27 cellular contexts compared by ENCODE assay signal in the genomic region with DNA sequence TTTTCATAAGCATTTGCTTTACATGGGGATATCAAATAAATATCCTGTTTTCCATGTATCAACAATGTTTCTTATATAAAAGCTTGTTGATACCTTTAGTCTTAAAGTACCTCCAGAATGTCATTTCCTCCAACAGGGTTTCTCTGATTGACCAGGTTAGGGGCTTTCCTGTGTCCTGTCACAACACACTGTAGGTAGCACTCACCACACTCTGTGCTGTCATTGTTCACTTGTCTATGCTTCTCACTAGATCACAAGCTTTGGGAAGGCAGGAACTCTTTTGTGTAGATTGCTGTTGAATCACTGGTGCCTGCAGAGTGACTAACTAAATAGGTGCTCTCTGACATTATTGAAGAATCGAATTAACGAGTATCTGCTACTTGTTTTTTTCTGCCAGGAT. TPM values are rescaled to one million over a fixed set of nuclear protein-coding genes. Genes with fewer than 3 reads are reported as not detected.
DNase-seq lines count a peak whose midpoint lies in the region; ATAC-seq, FAIRE-seq and TF ChIP-seq lines count a peak whose summit lies in the region.
"Had no signal": no experiment of that assay in that cellular context is flagged by ENCODE, and none has a peak within 500 bp of the region (broad histone marks: within the 10 kb centered on the region; RNA-seq: fewer than 3 reads in every experiment).

No MANE protein-coding gene starts in this region.

- in situ Hi-C loops in GM12878 (cut with MboI): no loop called here

- WGBS in GM12878 (ENCODE audit: insufficient coverage, insufficient replicate concordance, low lambda C conversion rate, missing lambda C conversion rate): 97% methylated on average over 2 of the region's 2 CpGs

- H2AFZ ChIP-seq in GM12878 (ENCODE audit: control insufficient read depth, low read depth, low read length) (no peak overlapping the region), neural progenitor cell (replicated peaks) (no peak overlapping the region)
- H2AFZ ChIP-seq: PC-9 had no signal

- CTCF ChIA-PET in GM12878 (lab: Yijun Ruan, JAX): interaction anchor here (1.3 kb wide), 1 partner anchor 140 kb away, joined by 3 read pairs; no protein-coding TSS in a partner anchor

- SMC1A ChIA-PET in GM12878 (lab: Charles Lee; ENCODE audit: uncharacterized antibody, unreplicated experiment): no interaction called here

- H3K9me3 ChIP-seq in GM12878 (replicated peaks; ENCODE audit: control insufficient read depth, insufficient read depth, low read length): no peaks in the 10 kb centered on the region
- no peaks in the 10 kb centered on the region for H3K9me3 ChIP-seq in neural progenitor cell (ENCODE audit: low read depth)
- H3K9me3 ChIP-seq: A549; BLaER1 treated with 17β-estradiol and CSF1 and Interleukin-3, amounts not matched to agents 10 nM and 100 nM; MG63; SJCRH30 had no signal

- H3K27me3 ChIP-seq in GM12878 (replicated peaks in 1 of 2; ENCODE audit: control insufficient read depth in 2 of 2, insufficient read depth in 2 of 2, low read length in 1 of 2) (no peaks in the 10 kb centered on the region), neural progenitor cell (no peaks in the 10 kb centered on the region)
- H3K27me3 ChIP-seq: BLaER1 treated with 17β-estradiol and CSF1 and Interleukin-3, amounts not matched to agents 10 nM and 100 nM; MG63; SJCRH30 had no signal

- POLR2A ChIA-PET in GM12878 (lab: Charles Lee): no interaction called here

- H3K4me2 ChIP-seq in GM12878 (ENCODE audit: control insufficient read depth, insufficient read depth): no peak overlapping the region
- H3K4me2 ChIP-seq in neural progenitor cell: no peak overlapping the region
- H3K4me2 ChIP-seq: A549; BLaER1 treated with 17β-estradiol and CSF1 and Interleukin-3, amounts not matched to agents 10 nM and 100 nM; PC-9 had no signal

- TF ChIP-seq POLR2A in GM12878 (IDR thresholded peaks at IDR 0.05; ENCODE audit: low read depth, low read length): no peak

- H3F3A ChIP-seq in neural progenitor cell (ENCODE audit: low read depth): peaks cover 4% of the 10 kb centered on the region

- H3K36me3 Mint-ChIP-seq in activated T-cell treated with anti-CD3 and anti-CD28 coated beads, Interleukin-2, amount 50 U/mL, for 72 hours (ENCODE audit: insufficient read depth in 2 of 2): peaks cover 1 to 20% of the 10 kb centered on the region in 2 donors
- peaks cover 33% of the 10 kb centered on the region for H3K36me3 Mint-ChIP-seq in neural progenitor cell

- BruUV-seq in GM12878 (replicated peaks; lab: Mats Ljungman, UMichigan): no TSS peak

- H4K20me1 ChIP-seq in GM12878 (ENCODE audit: control insufficient read depth, insufficient read depth) (no peaks in the 10 kb centered on the region), neural progenitor cell (ENCODE audit: low read depth) (no peaks in the 10 kb centered on the region)

- no peaks in the 10 kb centered on the region for H3K4me1 Mint-ChIP-seq in activated T-cell treated with anti-CD3 and anti-CD28 coated beads, Interleukin-2, amount 50 U/mL, for 72 hours (ENCODE audit: low read depth)
- no peaks in the 10 kb centered on the region for H3K4me1 Mint-ChIP-seq in neural progenitor cell

- no peak overlapping the region for H3K27ac Mint-ChIP-seq in activated T-cell treated with anti-CD3 and anti-CD28 coated beads, Interleukin-2, amount 50 U/mL, for 72 hours
- H3K27ac Mint-ChIP-seq in neural progenitor cell: no peak overlapping the region
- H3K27ac Mint-ChIP-seq: CD4-positive, alpha-beta T cell had no signal

- intact Hi-C loops in GM12878 (cut with micrococcal nuclease; ENCODE audit: unreplicated experiment): no loop called here

- DNase-seq in activated T-cell treated with anti-CD3 and anti-CD28 coated beads, Interleukin-2, amount 50 U/mL, for 72 hours: peak in 1 of 2 donors; percentile 6
- no peak for DNase-seq in activated T-cell treated with anti-CD3 and anti-CD28 coated beads, Interleukin-2, amount 50 U/mL, for 48 hours
- no peak for DNase-seq in GM12878 (ENCODE audit: low read depth, low spot score)
- peak; percentile 14 for DNase-seq in neural progenitor cell (ENCODE audit: low spot score)
- DNase-seq in D721Med (ENCODE audit: insufficient read length, low spot score): no peak
- no peak for DNase-seq in ecto neural progenitor cell (ENCODE audit: low spot score)
- DNase-seq: AML-193; CD4-positive, alpha-beta T cell; COR-L47; HCEC 1CT; IMR-90; KG1; MG63; NCI-H2029; NCI-H526 treated with DMSO at 0.1 percent for 48 hours; PC-9; SJCRH30 had no signal

- no peaks in the 10 kb centered on the region for H3K27me3 Mint-ChIP-seq in activated T-cell treated with anti-CD3 and anti-CD28 coated beads, Interleukin-2, amount 50 U/mL, for 72 hours (ENCODE audit: low read depth)
- H3K27me3 Mint-ChIP-seq in neural progenitor cell (ENCODE audit: insufficient read depth, low read depth): no peaks in the 10 kb centered on the region
- H3K27me3 Mint-ChIP-seq: CD4-positive, alpha-beta T cell had no signal

- H3K4me3 ChIP-seq in GM12878 (no peak overlapping the region), neural progenitor cell (no peak overlapping the region)
- H3K4me3 ChIP-seq: A549; BLaER1 treated with 17β-estradiol and CSF1 and Interleukin-3, amounts not matched to agents 10 nM and 100 nM; MG63; PC-9; SJCRH30 had no signal

- no peaks in the 10 kb centered on the region for H3K4me1 ChIP-seq in GM12878 (ENCODE audit: control insufficient read depth, insufficient read depth, low read length)
- H3K4me1 ChIP-seq in neural progenitor cell: no peaks in the 10 kb centered on the region
- H3K4me1 ChIP-seq: A549; BLaER1 treated with 17β-estradiol and CSF1 and Interleukin-3, amounts not matched to agents 10 nM and 100 nM; SJCRH30 had no signal

- peak; percentile 69 to 77 for ATAC-seq in activated T-cell treated with anti-CD3 and anti-CD28 coated beads, Interleukin-2, amount 50 U/mL, for 72 hours (replicated peaks in 1 of 2)
- peak; percentile 60 for ATAC-seq in GM18868 (IDR thresholded peaks at IDR 0.05; ENCODE audit: unreplicated experiment)
- peak; percentile 57 for ATAC-seq in GM12878
- ATAC-seq: A549, Right ventricle myocardium inferior had no signal

- RAD21 ChIA-PET in GM12878 (lab: Charles Lee; ENCODE audit: unreplicated experiment): no interaction called here

- H3K9ac ChIP-seq in GM12878 (ENCODE audit: control insufficient read depth, insufficient read depth, low read length) (no peak overlapping the region), neural progenitor cell (no peak overlapping the region)
- H3K9ac ChIP-seq: BLaER1 treated with 17β-estradiol and CSF1 and Interleukin-3, amounts not matched to agents 10 nM and 100 nM had no signal

- peaks cover 7 to 41% of the 10 kb centered on the region in 2 experiments for H3K36me3 ChIP-seq in GM12878 (ENCODE audit: control insufficient read depth in 2 of 2, insufficient read depth in 2 of 2, low read length in 1 of 2)
- peaks cover 35% of the 10 kb centered on the region for H3K36me3 ChIP-seq in neural progenitor cell

- no peak for TF ChIP-seq RAD21 in GM12878 (IDR thresholded peaks at IDR 0.05; ENCODE audit: insufficient read depth, low read depth, low read length)

- no peak overlapping the region for H3K4me3 Mint-ChIP-seq in activated T-cell treated with anti-CD3 and anti-CD28 coated beads, Interleukin-2, amount 50 U/mL, for 72 hours
- no peak overlapping the region for H3K4me3 Mint-ChIP-seq in neural progenitor cell
- H3K4me3 Mint-ChIP-seq: CD4-positive, alpha-beta T cell had no signal

- H3K79me2 ChIP-seq in GM12878 (ENCODE audit: control insufficient read depth, insufficient read depth, low read length) (no peaks in the 10 kb centered on the region), neural progenitor cell (ENCODE audit: low read depth) (no peaks in the 10 kb centered on the region)

- TF ChIP-seq EP300 in GM12878 (IDR thresholded peaks at IDR 0.05; ENCODE audit: borderline replicate concordance in 1 of 2, control insufficient read depth in 1 of 2, low read depth in 2 of 2, low read length in 2 of 2): no peak

- H3K27ac ChIP-seq in GM12878 (ENCODE audit: control insufficient read depth, insufficient read depth) (no peak overlapping the region), neural progenitor cell (no peak overlapping the region)
- H3K27ac ChIP-seq: A549; BLaER1 treated with 17β-estradiol and CSF1 and Interleukin-3, amounts not matched to agents 10 nM and 100 nM; PC-9; SJCRH30 had no signal

- TF ChIP-seq CTCF in GM12878 (IDR thresholded peaks at IDR 0.05 in 2 of 3, conservative IDR thresholded peaks at IDR 0.05 in 1 of 3; ENCODE audit: control insufficient read depth in 2 of 3, extremely low read depth in 1 of 3, insufficient read depth in 1 of 3, low read depth in 3 of 3, low read length in 3 of 3) (no peak), neural progenitor cell (IDR thresholded peaks at IDR 0.05) (no peak), D721Med (IDR thresholded peaks at IDR 0.05; ENCODE audit: insufficient read depth, missing control alignments) (no peak)

- H3K9me3 Mint-ChIP-seq in activated T-cell treated with anti-CD3 and anti-CD28 coated beads, Interleukin-2, amount 50 U/mL, for 72 hours: no peaks in the 10 kb centered on the region
- no peaks in the 10 kb centered on the region for H3K9me3 Mint-ChIP-seq in neural progenitor cell
- H3K9me3 Mint-ChIP-seq: CD4-positive, alpha-beta T cell had no signal

- FAIRE-seq in GM12878 (lab: Jason Lieb, UNC) (no peak), D721Med (lab: Jason Lieb, UNC) (no peak)
- FAIRE-seq: A549, G401.6, GM12891, GM19239, H1 had no signal

TF ChIP-seq in GM12878, 131 proteins besides CTCF, POLR2A, EP300 and RAD21 (continues in another document):
- no peak for TF ChIP-seq BRCA1 (IDR thresholded peaks at IDR 0.05; ENCODE audit: low read depth, low read length)
- no peak for TF ChIP-seq SMAD1 (IDR thresholded peaks at IDR 0.05; ENCODE audit: low read depth, partially characterized antibody)

RNA-seq across cellular contexts. Expression of gene USP50, which starts 49.8 kb away (rescaled TPM):
- not detected for total RNA-seq in activated T-cell treated with anti-CD3 and anti-CD28 coated beads, Interleukin-2, amount 50 U/mL, for 72 hours
- total RNA-seq in GM12878 (2013; cell fraction: nucleolus; rRNA removed): not detected in 2 replicates
- total RNA-seq in GM12878 (2014; rRNA removed) (0.27 TPM in 1 of 2 replicates, not detected in the other), GM12878 (2014; rRNA removed; fragmentation: Illumina TruSeq; extraction: Trizol) (not detected in 2 replicates), GM12878 (2021) (not detected in 2 replicates), neural progenitor cell (ENCODE audit: low replicate concordance) (0.46 TPM in 1 of 2 replicates, not detected in the other)
- not detected for polyA plus RNA-seq in GM12878 (2011; ENCODE audit: low read depth)
- polyA plus RNA-seq in GM12878 (2011; rRNA removed) (0.19 and 0.32 TPM in 2 replicates), GM12878 (2014; fragmentation: Illumina TruSeq; extraction: Trizol) (not detected in 2 replicates), GM12878 (2014; fragmentation: Nextera tagmentation; extraction: Ambion mirVana) (under 1 TPM in 1 of 2 experiments, not detected in 1; 0.15 TPM), GM12878 (2014; rRNA removed) (not detected in 2 replicates), GM12878 (2016; fragmentation: Nextera tagmentation; extraction: Ambion mirVana) (under 1 TPM in 1 of 2 experiments, not detected in 1; 0.21 TPM)
- not detected in 2 replicates for polyA plus RNA-seq in GM12878 (2011; cell fraction: cytosol; rRNA removed)
- 0.32 TPM in 1 of 2 replicates, not detected in the other for polyA plus RNA-seq in GM12878 (2011; cell fraction: nucleus; rRNA removed)
- not detected in 2 replicates for polyA plus RNA-seq in GM12878 (2012)
- not detected in 2 replicates for polyA minus RNA-seq in GM12878 (2011; rRNA and poly(A)+ RNA removed)
- not detected in 2 replicates for polyA minus RNA-seq in GM12878 (2011; cell fraction: cytosol; rRNA and poly(A)+ RNA removed)
- not detected in 2 replicates for polyA minus RNA-seq in GM12878 (2011; cell fraction: nucleus; rRNA and poly(A)+ RNA removed)
- total RNA-seq: H1, IMR-90, NCI-H460, PC-9, Right ventricle myocardium inferior, RPMI7951, SJCRH30 had no signal
- polyA plus RNA-seq: H1, IMR-90 had no signal
